23 cellular contexts compared by ENCODE assay signal in the genomic region with DNA sequence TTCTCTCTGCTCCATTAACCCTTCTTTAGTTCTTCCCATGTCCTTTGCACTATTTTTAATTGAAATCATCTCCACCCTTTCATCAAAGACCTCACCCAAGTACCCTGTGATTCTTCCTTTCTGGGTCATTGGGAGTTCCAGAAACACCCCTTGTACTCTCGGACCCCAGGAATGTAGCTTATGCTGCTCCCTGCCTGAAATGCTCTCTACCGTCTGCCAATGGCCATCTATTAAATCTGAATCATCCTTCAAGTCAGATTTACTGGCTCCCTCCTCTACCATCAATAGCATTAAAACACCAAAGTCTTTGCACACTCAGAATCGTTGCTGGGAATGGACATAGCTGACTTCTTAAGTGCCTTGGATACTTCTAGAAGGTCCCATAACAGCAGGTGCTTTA.
A peak's percentile ranks its signal among the peaks of the same experiment; 100 is the strongest.
DNase-seq lines count a peak whose midpoint lies in the region; ATAC-seq and TF ChIP-seq lines count a peak whose summit lies in the region.
"Had no signal": no experiment of that assay in that cellular context is flagged by ENCODE, and none has a peak within 500 bp of the region (broad histone marks: within the 10 kb centered on the region; RNA-seq: fewer than 3 reads in every experiment).

No MANE protein-coding gene starts in this region.

- no peak for TF ChIP-seq RAD21 in SK-N-SH (IDR thresholded peaks at IDR 0.05; ENCODE audit: low read length)

- H2AFZ ChIP-seq in SK-N-SH (ENCODE audit: low read depth), result no peak overlapping the region

- H3K79me2 ChIP-seq in SK-N-SH (ENCODE audit: insufficient read depth), result no peaks in the 10 kb centered on the region

- no peak for ATAC-seq in GM19328 (IDR thresholded peaks at IDR 0.05; ENCODE audit: unreplicated experiment)
- ATAC-seq: GM12878, T-cell had no signal

- H3K4me3 ChIP-seq in SK-N-SH (ENCODE audit: low read depth in 2 of 2, low read length in 1 of 2) (no peak overlapping the region), fibroblast of mammary gland (ENCODE audit: control insufficient read depth, low read depth, low read length) (no peak overlapping the region), ascending aorta (no peak overlapping the region)
- H3K4me3 ChIP-seq: GM12878, SJCRH30 had no signal

- TF ChIP-seq CTCF in SK-N-SH (IDR thresholded peaks at IDR 0.05) (no peak), fibroblast of mammary gland (conservative IDR thresholded peaks at IDR 0.05; ENCODE audit: control insufficient read depth, insufficient read depth, low read depth, low read length) (no peak), ascending aorta (IDR thresholded peaks at IDR 0.05) (no peak)

- intact Hi-C loops in ascending aorta (cut with DNase I), result no loop called here

- H3K36me3 ChIP-seq in SK-N-SH (replicated peaks in 1 of 2; ENCODE audit: control insufficient read depth in 1 of 2, insufficient read depth in 2 of 2, low read length in 1 of 2) (no peaks in the 10 kb centered on the region), ascending aorta (no peaks in the 10 kb centered on the region)
- H3K36me3 ChIP-seq: BE2C, SJCRH30 had no signal

- H3K9me3 ChIP-seq in SK-N-SH (no peaks in the 10 kb centered on the region), ascending aorta (no peaks in the 10 kb centered on the region)
- H3K9me3 ChIP-seq: BE2C, SJCRH30 had no signal

- H3K4me1 ChIP-seq in SK-N-SH (ENCODE audit: control insufficient read depth in 1 of 2, insufficient read depth in 2 of 2, low read depth in 1 of 2, low read length in 1 of 2) (peaks cover 0 to 36% of the 10 kb centered on the region in 2 experiments; a peak in 3 of 4 replicates), ascending aorta (peaks cover 0 to 10% of the 10 kb centered on the region in 2 donors)
- H3K4me1 ChIP-seq: BE2C, SJCRH30 had no signal

- DNase-seq in EL, result peak; percentile 36
- no peak for DNase-seq in SK-N-SH
- peak; percentile 38 for DNase-seq in fibroblast of mammary gland (ENCODE audit: low read depth)
- DNase-seq in G401 (ENCODE audit: low spot score), result no peak
- no peak for DNase-seq in activated effector memory CD4-positive, alpha-beta T cell treated with anti-CD3 and anti-CD28 coated beads, Interleukin-2, amount 50 U/mL, for 16 hours
- no peak for DNase-seq in ascending aorta (ENCODE audit: low spot score in 2 of 2)
- DNase-seq: BE2C; CD4-positive, CD25-positive, alpha-beta regulatory T cell; DMS153; DND-41; GDM1; Karpas-422; NCI-H1092; NCI-H1417 treated with DMSO at 0.1 percent for 48 hours; NCI-H1694 treated with DMSO at 0.1 percent for 48 hours; NCI-H2081 treated with DMSO at 0.1 percent for 48 hours; NCI-H2171; NCI-H524; NCI-H748 treated with DMSO at 0.1 percent for 48 hours; SJCRH30; T-cell had no signal

- POLR2A ChIA-PET in SK-N-SH (lab: Yijun Ruan, JAX), result no interaction called here

- in situ Hi-C loops in G401 (cut with HindIII; ENCODE audit: low sequenced_read_pairs), result no loop called here

- TF ChIP-seq EP300 in SK-N-SH (IDR thresholded peaks at IDR 0.05; ENCODE audit: borderline replicate concordance in 1 of 2, low read depth in 1 of 2, low read length in 1 of 2), result no peak

- no peaks in the 10 kb centered on the region for H3F3A ChIP-seq in SK-N-SH (replicated peaks; ENCODE audit: insufficient read depth)

- H3K9ac ChIP-seq in SK-N-SH, result no peak overlapping the region

- CTCF ChIA-PET in SK-N-SH (lab: Yijun Ruan, JAX), result interaction anchor here (1.4 kb wide), 1 partner anchor 21 kb away, joined by 3 read pairs; no protein-coding TSS in a partner anchor

- no peak overlapping the region for H3K27ac ChIP-seq in SK-N-SH (ENCODE audit: low read depth in 2 of 2, low read length in 1 of 2)
- H3K27ac ChIP-seq in ascending aorta, result no peak overlapping the region
- H3K27ac ChIP-seq: SJCRH30 had no signal

- no peaks in the 10 kb centered on the region for H3K27me3 ChIP-seq in SK-N-SH (ENCODE audit: insufficient read depth)
- no peaks in the 10 kb centered on the region for H3K27me3 ChIP-seq in ascending aorta
- H3K27me3 ChIP-seq: BE2C, SJCRH30 had no signal

- WGBS in SK-N-SH (ENCODE audit: low lambda C conversion rate), result 62% methylated on average over 3 of the region's 3 CpGs

- no peak overlapping the region for H3K4me2 ChIP-seq in SK-N-SH

- H4K20me1 ChIP-seq in SK-N-SH (ENCODE audit: insufficient read depth), result no peaks in the 10 kb centered on the region

- no peaks in the 10 kb centered on the region for H3K9me2 ChIP-seq in SK-N-SH

TF ChIP-seq in SK-N-SH, 30 proteins besides CTCF, POLR2A, EP300 and RAD21:
- no peak for TF ChIP-seq NRF1 (IDR thresholded peaks at IDR 0.05; ENCODE audit: low read depth, low read length)
- TF ChIP-seq, protein P1, sequence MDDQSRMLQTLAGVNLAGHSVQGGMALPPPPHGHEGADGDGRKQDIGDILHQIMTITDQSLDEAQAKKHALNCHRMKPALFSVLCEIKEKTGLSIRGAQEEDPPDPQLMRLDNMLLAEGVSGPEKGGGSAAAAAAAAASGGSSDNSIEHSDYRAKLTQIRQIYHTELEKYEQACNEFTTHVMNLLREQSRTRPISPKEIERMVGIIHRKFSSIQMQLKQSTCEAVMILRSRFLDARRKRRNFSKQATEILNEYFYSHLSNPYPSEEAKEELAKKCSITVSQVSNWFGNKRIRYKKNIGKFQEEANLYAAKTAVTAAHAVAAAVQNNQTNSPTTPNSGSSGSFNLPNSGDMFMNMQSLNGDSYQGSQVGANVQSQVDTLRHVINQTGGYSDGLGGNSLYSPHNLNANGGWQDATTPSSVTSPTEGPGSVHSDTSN (IDR thresholded peaks at IDR 0.05), result peak; percentile 25; the same call in 1 of the 2 replicates

Comparison
In these comparisons a context has a peak if more than half of its experiments do, and no peak if none do; other contexts are left out.
1. DNase-seq: peak in EL (single experiment) and fibroblast of mammary gland (single experiment); none in SK-N-SH (single experiment), G401 (single experiment), activated effector memory CD4-positive, alpha-beta T cell treated with anti-CD3 and anti-CD28 coated beads, Interleukin-2, amount 50 U/mL, for 16 hours (single experiment) and ascending aorta (0 of 2).